ENCODE assay signal across 1 cellular context in genomic region chr3:170908235-170909116, GRCh38.
TF ChIP-seq lines count a peak whose summit lies in the region.

Gene EIF5A2, minus strand, starts transcription at chr3:170908637. Its CDS starts 831 bp downstream, at chr3:170907806.

TF ChIP-seq in GM12878, 131 proteins besides CTCF, POLR2A, EP300 and RAD21 (continued from another document):
- TF ChIP-seq SP1 (IDR thresholded peaks at IDR 0.05; ENCODE audit: low read depth, low read length) (peak; percentile 64), MAX (IDR thresholded peaks at IDR 0.05; ENCODE audit: low read depth, low read length) (peak; percentile 68), BHLHE40 (IDR thresholded peaks at IDR 0.05; ENCODE audit: borderline replicate concordance in 1 of 2, low read depth in 2 of 2, low read length in 1 of 2) (peak; percentile 95 to 97), ATF3 (IDR thresholded peaks at IDR 0.05; ENCODE audit: borderline replicate concordance, extremely low read depth, low read depth, low read length) (peak; percentile 88), CBX5 (IDR thresholded peaks at IDR 0.05; ENCODE audit: low read depth) (peak; percentile 82; the same call in 1 of the 2 replicates)
